20 cellular contexts compared by ENCODE assay signal in genomic region chr17:9900019-9900594, GRCh38. TPM values are rescaled to one million over a fixed set of nuclear protein-coding genes. Genes with fewer than 3 reads are reported as not detected.
A peak's percentile ranks its signal among the peaks of the same experiment; 100 is the strongest.
DNase-seq lines count a peak whose midpoint lies in the region; ATAC-seq and TF ChIP-seq lines count a peak whose summit lies in the region.
"Had no signal": no experiment of that assay in that cellular context is flagged by ENCODE, and none has a peak within 500 bp of the region (broad histone marks: within the 10 kb centered on the region; RNA-seq: fewer than 3 reads in every experiment).

No MANE protein-coding gene starts in this region.

- no peak overlapping the region for H3K9ac ChIP-seq in smooth muscle cell (ENCODE audit: low read depth)
- H3K9ac ChIP-seq: neural progenitor cell had no signal

- H3K4me3 ChIP-seq in BJ (ENCODE audit: low read depth, low read length), result no peak overlapping the region
- no peak overlapping the region for H3K4me3 ChIP-seq in PC-9
- H3K4me3 ChIP-seq in lower lobe of right lung, result no peak overlapping the region
- H3K4me3 ChIP-seq in smooth muscle cell, result no peak overlapping the region
- H3K4me3 ChIP-seq: neural progenitor cell, right lobe of liver had no signal

- POLR2A ChIA-PET in BJ (lab: Charles Lee), result no interaction called here
- POLR2A ChIA-PET in PC-9 (lab: Charles Lee; ENCODE audit: unreplicated experiment), result no interaction called here

- BruUV-seq in PC-9 (replicated peaks; lab: Mats Ljungman, UMichigan), result no TSS peak

- ATAC-seq in lower lobe of right lung, result no peak
- ATAC-seq in GM19328 (IDR thresholded peaks at IDR 0.05; ENCODE audit: unreplicated experiment), result no peak
- ATAC-seq: activated CD4-positive, alpha-beta T cell treated with anti-CD3 and anti-CD28 coated beads for 36 hours; activated CD8-positive, alpha-beta memory T cell treated with anti-CD3 and anti-CD28 coated beads, Interleukin-2, amount 10 ng/mL, durations not matched to agents 7 days and 5 days had no signal

- H3K27me3 ChIP-seq in BJ (ENCODE audit: control insufficient read depth, insufficient read depth, low read length), result no peaks in the 10 kb centered on the region; the same call in 1 of the 2 replicates
- H3K27me3 ChIP-seq in PC-9 (ENCODE audit: insufficient read depth, low read depth), result no peaks in the 10 kb centered on the region
- peaks cover 2% of the 10 kb centered on the region for H3K27me3 ChIP-seq in lower lobe of right lung (ENCODE audit: low read depth)
- no peaks in the 10 kb centered on the region for H3K27me3 ChIP-seq in smooth muscle cell (ENCODE audit: low read depth)
- H3K27me3 ChIP-seq: right lobe of liver had no signal

- intact Hi-C loops in PC-9 (cut with micrococcal nuclease; ENCODE audit: unreplicated experiment) (no loop called here), lower lobe of right lung (cut with DNase I) (no loop called here)

- no peaks in the 10 kb centered on the region for H4K20me1 ChIP-seq in PC-9 (ENCODE audit: insufficient read depth)
- H4K20me1 ChIP-seq in smooth muscle cell (ENCODE audit: low read depth), result no peaks in the 10 kb centered on the region

- H3K9me2 ChIP-seq in PC-9 (ENCODE audit: insufficient read depth), result no peaks in the 10 kb centered on the region

- H3F3A ChIP-seq in PC-9 (ENCODE audit: insufficient read depth, low read depth) (no peaks in the 10 kb centered on the region), smooth muscle cell (ENCODE audit: low read depth) (no peaks in the 10 kb centered on the region)

- H3K36me3 ChIP-seq in BJ (ENCODE audit: control insufficient read depth, insufficient read depth, low read length), result no peaks in the 10 kb centered on the region
- no peaks in the 10 kb centered on the region for H3K36me3 ChIP-seq in PC-9 (ENCODE audit: low read depth)
- H3K36me3 ChIP-seq in lower lobe of right lung, result no peaks in the 10 kb centered on the region
- H3K36me3 ChIP-seq in smooth muscle cell (ENCODE audit: low read depth), result no peaks in the 10 kb centered on the region
- H3K36me3 ChIP-seq: neural progenitor cell, right lobe of liver had no signal

- no peaks in the 10 kb centered on the region for H3K79me2 ChIP-seq in PC-9 (ENCODE audit: low read depth)
- no peaks in the 10 kb centered on the region for H3K79me2 ChIP-seq in smooth muscle cell (ENCODE audit: low read depth)

- TF ChIP-seq CTCF in BJ (IDR thresholded peaks at IDR 0.05; ENCODE audit: insufficient read depth, low read depth, low read length), result 0 out of 2 replicates have a peak, but pooled peaks have one; percentile 17
- TF ChIP-seq CTCF in PC-9 (conservative IDR thresholded peaks at IDR 0.05), result no peak
- TF ChIP-seq CTCF in lower lobe of right lung (IDR thresholded peaks at IDR 0.05), result no peak
- no peak for TF ChIP-seq CTCF in smooth muscle cell (IDR thresholded peaks at IDR 0.05; ENCODE audit: borderline replicate concordance, insufficient read depth, poor library complexity, severe bottlenecking)

- H3K4me2 ChIP-seq in PC-9 (peak overlapping the region; percentile 26; the same call in 1 of the 2 replicates), smooth muscle cell (peak overlapping the region; percentile 72)
- H3K4me2 ChIP-seq: neural progenitor cell had no signal

- CTCF ChIA-PET in BJ (lab: Yijun Ruan, JAX) (interaction anchor here (0.6 to 1.4 kb wide), 4 partner anchors 18 to 58 kb away, joined by 3 read pairs; no protein-coding TSS in a partner anchor), PC-9 (lab: Charles Lee) (no interaction called here)

- 42% methylated on average over 8 of the region's 8 CpGs for WGBS in smooth muscle cell (ENCODE audit: low lambda C conversion rate)

- H2AFZ ChIP-seq in PC-9 (no peak overlapping the region), smooth muscle cell (ENCODE audit: low read depth) (no peak overlapping the region)
- H2AFZ ChIP-seq: neural progenitor cell had no signal

- DNase-seq in BJ (ENCODE audit: low read depth), result no peak
- no peak for DNase-seq in PC-9
- DNase-seq in lower lobe of right lung, result no peak
- DNase-seq in smooth muscle cell (lab: John Stamatoyannopoulos, UW; ENCODE audit: unreplicated experiment), result no peak
- no peak for DNase-seq in NCI-H345 treated with DMSO at 0.1 percent for 48 hours (lab: John Stamatoyannopoulos, UW; ENCODE audit: unreplicated experiment)
- DNase-seq in SHP77 (lab: John Stamatoyannopoulos, UW), result no peak
- no peak for DNase-seq in hippocampal formation (lab: John Stamatoyannopoulos, UW)
- DNase-seq: activated CD4-positive, alpha-beta T cell treated with anti-CD3 and anti-CD28 coated beads for 36 hours; activated CD8-positive, alpha-beta memory T cell treated with anti-CD3 and anti-CD28 coated beads, Interleukin-2, amount 10 ng/mL, durations not matched to agents 7 days and 5 days; central memory CD4-positive, alpha-beta T cell; NCI-H1092; NCI-H2107; NCI-H524 treated with DMSO at 0.1 percent for 48 hours; right lobe of liver; stimulated activated CD4-positive, alpha-beta T cell treated with anti-CD3 and anti-CD28 coated beads, Interleukin-2, amount 100 ng/mL, for 24 hours had no signal

- H3K9me3 ChIP-seq in PC-9 (ENCODE audit: insufficient read depth, low read depth) (no peaks in the 10 kb centered on the region), lower lobe of right lung (no peaks in the 10 kb centered on the region), smooth muscle cell (replicated peaks; ENCODE audit: low read depth) (no peaks in the 10 kb centered on the region)
- H3K9me3 ChIP-seq: right lobe of liver had no signal

- H3K27ac ChIP-seq in PC-9 (no peak overlapping the region), lower lobe of right lung (peak overlapping the region; percentile 53), smooth muscle cell (ENCODE audit: low read depth) (peak overlapping the region; percentile 82)
- H3K27ac ChIP-seq: neural progenitor cell, right lobe of liver had no signal

- H3K4me1 ChIP-seq in PC-9 (replicated peaks; ENCODE audit: insufficient read depth), result peaks cover 8% of the 10 kb centered on the region; the same call in 1 of the 2 replicates
- peaks cover 6% of the 10 kb centered on the region for H3K4me1 ChIP-seq in lower lobe of right lung
- H3K4me1 ChIP-seq in smooth muscle cell (ENCODE audit: low read depth), result peaks cover 21% of the 10 kb centered on the region
- H3K4me1 ChIP-seq: right lobe of liver had no signal

RNA-seq across cellular contexts. Expression of gene RCVRN, which starts 5.0 kb away (rescaled TPM):
- polyA plus RNA-seq in BJ (2011; rRNA removed), result not detected in 2 replicates
- not detected in 2 replicates for polyA minus RNA-seq in BJ (2011; rRNA and poly(A)+ RNA removed)
- total RNA-seq in PC-9 (2021), result not detected in 2 replicates
- total RNA-seq in lower lobe of right lung, result not detected
- 2.2 and 4.0 TPM in 2 replicates for total RNA-seq in smooth muscle cell
- 3.2 and 3.7 TPM in 2 replicates for polyA plus RNA-seq in smooth muscle cell
- total RNA-seq: activated CD4-positive, alpha-beta T cell treated with anti-CD3 and anti-CD28 coated beads for 36 hours; activated CD8-positive, alpha-beta memory T cell treated with anti-CD3 and anti-CD28 coated beads, Interleukin-2, amount 10 ng/mL, durations not matched to agents 7 days and 5 days; B cell; fibroblast of lung; OCI-LY7; right lobe of liver had no signal
- polyA plus RNA-seq: fibroblast of lung had no signal
